In the genomic region with DNA sequence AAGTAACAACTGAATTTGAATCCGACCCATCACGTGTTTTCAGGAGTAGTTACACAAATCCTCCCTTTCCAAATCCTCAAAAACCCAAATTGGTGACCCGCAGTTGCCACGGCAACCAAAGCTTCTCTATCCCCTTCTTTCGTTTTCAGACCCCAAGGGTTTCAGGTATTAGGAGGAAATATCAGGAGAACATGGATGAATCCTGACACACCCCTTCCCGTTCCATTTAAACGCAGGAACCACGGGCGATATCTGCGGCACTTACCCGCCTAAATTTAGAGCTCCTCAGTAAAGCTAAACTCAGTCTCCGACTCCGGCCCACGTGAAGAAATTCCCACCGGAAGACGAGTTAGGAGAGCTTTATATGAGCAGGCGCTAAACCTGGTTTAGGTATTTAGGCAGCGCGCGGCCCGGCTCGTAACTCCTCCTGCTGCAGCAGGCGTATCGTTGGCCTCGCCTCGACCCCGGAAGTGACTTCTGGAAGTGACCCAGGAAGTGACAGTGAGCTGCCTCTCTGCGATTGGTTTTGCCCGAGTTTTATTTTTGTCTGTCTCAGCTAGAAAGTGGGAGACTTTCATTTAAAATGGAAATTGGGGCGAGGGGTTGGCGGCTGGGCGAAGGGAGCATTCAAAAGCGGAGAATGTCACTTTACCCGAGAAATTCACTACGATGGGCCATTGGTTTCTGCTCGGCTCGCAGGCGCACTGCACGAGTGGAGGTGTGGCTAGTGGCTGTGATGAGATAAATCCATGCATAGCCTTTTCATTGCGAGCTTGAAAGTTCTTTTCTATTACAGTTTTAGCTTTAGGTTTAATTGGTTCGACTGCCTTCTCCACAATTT, we compare ENCODE assay signal across 8 cellular contexts. TPM values are rescaled to one million over a fixed set of nuclear protein-coding genes. Genes with fewer than 3 reads are reported as not detected.
DNase-seq lines count a peak whose midpoint lies in the region; ATAC-seq and TF ChIP-seq lines count a peak whose summit lies in the region.

Gene TAF1A (minus strand): TSS at position 472 of the 841 bp plus-strand sequence.

- TF ChIP-seq CTCF in BE2C (IDR thresholded peaks at IDR 0.05; ENCODE audit: low read depth, low read length) = no peak
- no peak for TF ChIP-seq CTCF in colonic mucosa (IDR thresholded peaks at IDR 0.05)

- peak within 1 kb of the TSS; percentile 36 to 72 for H3K9ac ChIP-seq in colonic mucosa (ENCODE audit: low read depth in 2 of 2, low read length in 2 of 2)

- no peaks in the 10 kb centered on the region for H3K4me1 ChIP-seq in BE2C
- peaks cover 8% of the 10 kb centered on the region for H3K4me1 ChIP-seq in colonic mucosa

- peak; percentile 100 for ATAC-seq in HG03432 (IDR thresholded peaks at IDR 0.05; ENCODE audit: unreplicated experiment)

- H3K36me3 ChIP-seq in BE2C = peaks cover 7% of the 10 kb centered on the region
- H3K36me3 ChIP-seq in colonic mucosa = no peaks in the 10 kb centered on the region

- H3K9me3 ChIP-seq in BE2C (no peaks in the 10 kb centered on the region), colonic mucosa (no peaks in the 10 kb centered on the region)

- H3K4me3 ChIP-seq in BE2C (ENCODE audit: low read depth, low read length) (peak within 1 kb of the TSS; percentile 96), colonic mucosa (peak within 1 kb of the TSS; percentile 66)

- DNase-seq in BE2C (peak; percentile 78), NCI-H526 (lab: John Stamatoyannopoulos, UW) (peak; percentile 76 to 82), colonic mucosa (peak; percentile 93)
- peak; percentile 83 to 84 for DNase-seq in activated CD4-positive, alpha-beta T cell treated with anti-CD3 and anti-CD28 coated beads for 4 hours
- peak; percentile 72 to 73 for DNase-seq in stimulated activated CD4-positive, alpha-beta T cell treated with anti-CD3 and anti-CD28 coated beads, Interleukin-1b, Interleukin-23, amount 100 ng/mL, for 4 hours (ENCODE audit: low read depth in 2 of 2)

- H3K27ac ChIP-seq in colonic mucosa = peak within 1 kb of the TSS; percentile 66
- peak within 1 kb of the TSS; percentile 70 for H3K27ac ChIP-seq in layer of hippocampus (ENCODE audit: low read depth, low read length)

- intact Hi-C loops in colonic mucosa (cut with DNase I) = no loop called here

- peak; percentile 75 for TF ChIP-seq POLR2A in GM19193 (IDR thresholded peaks at IDR 0.05; ENCODE audit: extremely low read depth, insufficient read depth, insufficient read length)

- H3K27me3 ChIP-seq in BE2C = no peaks in the 10 kb centered on the region
- H3K27me3 ChIP-seq in colonic mucosa = no peaks in the 10 kb centered on the region
- H3K27me3 ChIP-seq in layer of hippocampus (ENCODE audit: control insufficient read depth, insufficient read depth, low read length) = no peaks in the 10 kb centered on the region

RNA-seq across cellular contexts. Expression of gene TAF1A, which starts in this region (rescaled TPM):
- polyA plus RNA-seq in BE2C (2012; ENCODE audit: insufficient read depth, insufficient read length, low read depth) = 3.5 TPM
- 1 to 10 TPM; 5.1 to 5.6 TPM for total RNA-seq in colonic mucosa

Comparison
In these comparisons a context has a peak if more than half of its experiments do, and no peak if none do; other contexts are left out.
1. Peak in every context shown above with its lines: DNase-seq, ATAC-seq, H3K4me3 ChIP-seq and H3K27ac ChIP-seq.